In the genomic region with DNA sequence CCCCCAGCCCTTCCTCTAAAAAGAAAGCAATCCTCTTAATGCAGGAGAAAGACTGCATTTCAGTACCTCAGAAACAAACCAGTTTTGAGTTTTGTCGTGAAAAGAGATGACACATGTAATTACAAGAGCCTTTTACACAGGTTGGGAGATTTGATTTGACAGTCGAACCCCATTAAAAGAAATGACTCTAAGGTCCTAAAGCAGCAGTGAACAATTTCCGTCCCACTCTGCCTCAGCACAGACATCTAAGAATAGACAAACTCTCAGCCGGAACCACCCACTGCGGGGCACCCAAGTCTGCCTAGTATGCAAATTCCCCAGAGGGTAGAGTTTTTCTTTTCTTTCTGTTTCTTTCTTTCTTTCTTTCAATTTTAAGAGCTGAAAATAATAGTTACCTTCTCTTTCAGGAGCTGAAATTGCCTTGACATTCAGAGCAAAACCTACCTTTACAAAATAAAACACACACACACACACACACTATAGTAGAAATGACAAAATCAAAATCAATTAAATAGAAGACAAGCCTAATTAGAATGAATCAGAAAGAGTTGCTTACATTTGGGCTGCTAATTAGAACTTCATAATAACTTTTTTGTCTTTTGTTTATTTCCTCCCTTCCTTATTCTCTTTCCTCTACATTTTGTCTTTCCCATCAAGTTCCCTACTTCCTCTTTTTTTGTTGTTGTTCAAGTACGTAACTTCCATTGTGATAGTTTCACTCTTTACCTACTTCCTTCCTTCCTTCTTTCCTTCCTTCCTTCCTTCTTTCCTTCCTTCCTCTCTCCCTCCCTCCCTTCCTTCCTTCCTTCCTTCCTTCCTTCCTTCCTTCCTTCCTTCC, we compare ENCODE assay signal across 8 cellular contexts.
DNase-seq lines count a peak whose midpoint lies in the region; ATAC-seq lines count a peak whose summit lies in the region.

No MANE protein-coding gene starts in this region.

- peak overlapping the region; percentile 66 for H3K27ac ChIP-seq in HUES64 (ENCODE audit: low read depth, low read length)

- no peaks in the 10 kb centered on the region for H3K9me3 ChIP-seq in HUES64 (ENCODE audit: insufficient read depth, low read depth, low read length)

- H3K4me1 ChIP-seq in HUES64 (ENCODE audit: insufficient read depth, low read length): peaks cover 21% of the 10 kb centered on the region

- H3K27me3 ChIP-seq in HUES64 (ENCODE audit: insufficient read depth, low read length): no peaks in the 10 kb centered on the region

- DNase-seq in globus pallidus (ENCODE audit: low spot score): peak; percentile 14
- no peak for DNase-seq in DMS53 treated with DMSO at 0.1 percent for 48 hours (lab: John Stamatoyannopoulos, UW; ENCODE audit: unreplicated experiment)
- no peak for DNase-seq in NCI-H187 (lab: John Stamatoyannopoulos, UW)
- DNase-seq in NCI-H1436 treated with DMSO at 0.1 percent for 48 hours (lab: John Stamatoyannopoulos, UW): no peak
- DNase-seq in NCI-H345 (lab: John Stamatoyannopoulos, UW): no peak

- peak overlapping the region; percentile 57 for H3K9ac ChIP-seq in HUES64 (ENCODE audit: low read depth, low read length)

- 32% methylated on average over 6 of the region's 6 CpGs for WGBS in HUES64

- H3K36me3 ChIP-seq in HUES64 (ENCODE audit: insufficient read depth, low read length): no peaks in the 10 kb centered on the region

- 0 out of 2 replicates have a peak overlapping the region, but pooled peaks have one; percentile 6 for H3K4me3 ChIP-seq in HUES64 (ENCODE audit: low read length)

- ATAC-seq in GM18498 (IDR thresholded peaks at IDR 0.05; ENCODE audit: unreplicated experiment) (peak; percentile 99), GM21619 (IDR thresholded peaks at IDR 0.05; ENCODE audit: unreplicated experiment) (peak; percentile 94)
